Comparison of ENCODE assay signal across 8 cellular contexts in genomic region chr22:21650823-21651520, GRCh38. TPM values are rescaled to one million over a fixed set of nuclear protein-coding genes. Genes with fewer than 3 reads are reported as not detected.
DNase-seq lines count a peak whose midpoint lies in the region; ATAC-seq and TF ChIP-seq lines count a peak whose summit lies in the region.

No MANE protein-coding gene starts in this region.

- H3K9me3 Mint-ChIP-seq in chondrocyte (ENCODE audit: low read depth): no peaks in the 10 kb centered on the region
- H3K9me3 Mint-ChIP-seq in natural killer cell treated with Interleukin-12 subunit alpha and Interleukin-12 subunit beta and Interleukin-15 and Interleukin-18, amount 100 ng/mL, for 72 hours: no peaks in the 10 kb centered on the region

- peaks cover 1% of the 10 kb centered on the region for H3K36me3 Mint-ChIP-seq in chondrocyte (ENCODE audit: low read depth)
- peaks cover 8% of the 10 kb centered on the region for H3K36me3 Mint-ChIP-seq in natural killer cell treated with Interleukin-12 subunit alpha and Interleukin-12 subunit beta and Interleukin-15 and Interleukin-18, amount 100 ng/mL, for 72 hours

- H3K27me3 Mint-ChIP-seq in chondrocyte (ENCODE audit: low read depth): no peaks in the 10 kb centered on the region
- no peaks in the 10 kb centered on the region for H3K27me3 Mint-ChIP-seq in natural killer cell treated with Interleukin-12 subunit alpha and Interleukin-12 subunit beta and Interleukin-15 and Interleukin-18, amount 100 ng/mL, for 72 hours

- peak overlapping the region; percentile 89 for H3K4me3 Mint-ChIP-seq in chondrocyte (ENCODE audit: unreplicated experiment)
- H3K4me3 Mint-ChIP-seq in natural killer cell treated with Interleukin-12 subunit alpha and Interleukin-12 subunit beta and Interleukin-15 and Interleukin-18, amount 100 ng/mL, for 72 hours: peak overlapping the region; percentile 82

- H3K4me3 ChIP-seq in GM12875 (ENCODE audit: low read depth, low read length): peak overlapping the region; percentile 95

- no peak for ATAC-seq in natural killer cell treated with Interleukin-12 subunit alpha and Interleukin-12 subunit beta and Interleukin-15 and Interleukin-18, amount 100 ng/mL, for 72 hours
- ATAC-seq in GM21825 (IDR thresholded peaks at IDR 0.05; ENCODE audit: unreplicated experiment): no peak
- ATAC-seq in GM18909 (IDR thresholded peaks at IDR 0.05; ENCODE audit: poor library complexity, unreplicated experiment): no peak

- peak overlapping the region; percentile 82 for H3K27ac Mint-ChIP-seq in chondrocyte (ENCODE audit: unreplicated experiment)
- H3K27ac Mint-ChIP-seq in natural killer cell treated with Interleukin-12 subunit alpha and Interleukin-12 subunit beta and Interleukin-15 and Interleukin-18, amount 100 ng/mL, for 72 hours: peak overlapping the region; percentile 71 to 87

- TF ChIP-seq CTCF in GM12875 (IDR thresholded peaks at IDR 0.05; ENCODE audit: borderline replicate concordance, insufficient read depth, low read depth, low read length): no peak
- TF ChIP-seq CTCF in chondrocyte (IDR thresholded peaks at IDR 0.05): no peak

- DNase-seq in NCI-H1092 treated with DMSO at 0.1 percent for 48 hours (lab: John Stamatoyannopoulos, UW): peak; percentile 41
- no peak for DNase-seq in chondrocyte (ENCODE audit: low spot score)
- DNase-seq in natural killer cell treated with Interleukin-12 subunit alpha and Interleukin-12 subunit beta and Interleukin-15 and Interleukin-18, amount 100 ng/mL, for 72 hours (ENCODE audit: low spot score): peak; percentile 34
- no peak for DNase-seq in HK-2 (ENCODE audit: unreplicated experiment)
- no peak for DNase-seq in A172 (ENCODE audit: low spot score)

- peaks cover 19% of the 10 kb centered on the region for H3K4me1 Mint-ChIP-seq in chondrocyte (ENCODE audit: low read depth)
- peaks cover 25 to 31% of the 10 kb centered on the region in 2 donors for H3K4me1 Mint-ChIP-seq in natural killer cell treated with Interleukin-12 subunit alpha and Interleukin-12 subunit beta and Interleukin-15 and Interleukin-18, amount 100 ng/mL, for 72 hours (ENCODE audit: low read depth in 2 of 2)

RNA-seq across cellular contexts. Expression of gene SDF2L1, which starts 8.9 kb away (rescaled TPM):
- total RNA-seq in chondrocyte: 21.2 to 28.4 TPM (median 26.0 TPM) in 3 replicates
- total RNA-seq in natural killer cell treated with Interleukin-12 subunit alpha and Interleukin-12 subunit beta and Interleukin-15 and Interleukin-18, amount 100 ng/mL, for 72 hours: 100 to 1,000 TPM; 102 to 127 TPM
- total RNA-seq in A172 (2014; rRNA removed; shearing (Covaris generic)): 14.7 and 16.6 TPM in 2 replicates

RNA-seq across cellular contexts. Expression of gene PPIL2, which starts 14.8 kb away (rescaled TPM):
- 36.0 to 46.6 TPM (median 36.8 TPM) in 3 replicates for total RNA-seq in chondrocyte
- total RNA-seq in natural killer cell treated with Interleukin-12 subunit alpha and Interleukin-12 subunit beta and Interleukin-15 and Interleukin-18, amount 100 ng/mL, for 72 hours: 10 to 100 TPM; 50.4 to 62.9 TPM
- total RNA-seq in A172 (2014; rRNA removed; shearing (Covaris generic)): 9.0 and 13.9 TPM in 2 replicates

RNA-seq across cellular contexts. Expression of gene CCDC116, which starts 18.4 kb away (rescaled TPM):
- 0.44 to 0.85 TPM (median 0.47 TPM) in 3 replicates for total RNA-seq in chondrocyte
- total RNA-seq in natural killer cell treated with Interleukin-12 subunit alpha and Interleukin-12 subunit beta and Interleukin-15 and Interleukin-18, amount 100 ng/mL, for 72 hours: 1 to 10 TPM; 2.0 to 2.5 TPM
- total RNA-seq in A172 (2014; rRNA removed; shearing (Covaris generic)): 0.12 TPM in 1 of 2 replicates, not detected in the other

RNA-seq across cellular contexts. Expression of gene YDJC, which starts 21.1 kb away (rescaled TPM):
- 13.3 to 14.6 TPM (median 14.6 TPM) in 3 replicates for total RNA-seq in chondrocyte
- 10 to 100 TPM; 43.1 to 68.6 TPM for total RNA-seq in natural killer cell treated with Interleukin-12 subunit alpha and Interleukin-12 subunit beta and Interleukin-15 and Interleukin-18, amount 100 ng/mL, for 72 hours
- 15.1 and 18.2 TPM in 2 replicates for total RNA-seq in A172 (2014; rRNA removed; shearing (Covaris generic))

Comparison
In these comparisons a context has a peak if more than half of its experiments do, and no peak if none do; other contexts are left out.
1. DNase-seq: peak in NCI-H1092 treated with DMSO at 0.1 percent for 48 hours (single experiment) and natural killer cell treated with Interleukin-12 subunit alpha and Interleukin-12 subunit beta and Interleukin-15 and Interleukin-18, amount 100 ng/mL, for 72 hours (single experiment); none in chondrocyte (single experiment), HK-2 (single experiment) and A172 (single experiment).